22 cellular contexts compared by ENCODE assay signal in genomic region chr9:6733243-6733642, GRCh38.
"Had no signal": no experiment of that assay in that cellular context is flagged by ENCODE, and none has a peak within 500 bp of the region (broad histone marks: within the 10 kb centered on the region; RNA-seq: fewer than 3 reads in every experiment).

No MANE protein-coding gene starts in this region.

- DNase-seq: activated B cell treated with CpG ODN at 0.5 μM for 24 hours; activated CD4-positive, alpha-beta T cell treated with anti-CD3 and anti-CD28 coated beads, Interleukin-2, amount 50 U/mL, for 1 hour; activated CD8-positive, alpha-beta T cell treated with anti-CD3 and anti-CD28 coated beads for 36 hours; activated gamma-delta T cell treated with Interleukin-2 at 50 U/mL for 16 hours; activated T-cell treated with anti-CD3 and anti-CD28 coated beads, Interleukin-2, amount 50 U/mL, for 4 hours; body of pancreas; dorsolateral prefrontal cortex; effector memory CD4-positive, alpha-beta T cell; left ventricle myocardium inferior; nucleus accumbens; psoas muscle; stimulated activated CD4-positive, alpha-beta T cell treated with anti-CD3 and anti-CD28 coated beads, Interleukin-2, amount 100 ng/mL, for 48 hours; stimulated activated naive CD4-positive, alpha-beta T cell treated with Interleukin-2 at 50 U/mL for 16 hours; T-cell; testis; transverse colon had no signal

- H3K4me3 ChIP-seq: body of pancreas, coronary artery, dorsolateral prefrontal cortex, left ventricle myocardium inferior, lung, pancreas, psoas muscle, right atrium auricular region, testis, transverse colon, vagina had no signal

- H3K9me3 ChIP-seq: body of pancreas, left ventricle myocardium inferior, pancreas, psoas muscle, right atrium auricular region, testis, transverse colon, vagina had no signal

- ATAC-seq: activated CD8-positive, alpha-beta T cell treated with anti-CD3 and anti-CD28 coated beads for 36 hours; activated T-cell treated with anti-CD3 and anti-CD28 coated beads, Interleukin-2, amount 50 U/mL, for 4 hours; activated T-helper 17 cell treated with anti-CD3 and anti-CD28 coated beads, Interleukin-2, amount 50 U/mL, for 72 hours; body of pancreas; pancreas; psoas muscle; T-cell had no signal

- H3K27me3 ChIP-seq: body of pancreas, dorsolateral prefrontal cortex, pancreas, right atrium auricular region, testis, transverse colon, vagina had no signal

- H3K27ac ChIP-seq: body of pancreas, coronary artery, dorsolateral prefrontal cortex, left ventricle myocardium inferior, pancreas, psoas muscle, right atrium auricular region, testis, transverse colon, vagina had no signal

- H3K4me1 ChIP-seq: body of pancreas, left ventricle myocardium inferior, pancreas, psoas muscle, right atrium auricular region, testis, transverse colon, vagina had no signal

- H3K36me3 ChIP-seq: left ventricle myocardium inferior, pancreas, right atrium auricular region, transverse colon, vagina had no signal
